13 cellular contexts compared by ENCODE assay signal in genomic region chr21:10521835-10522500, GRCh38. TPM values are rescaled to one million over a fixed set of nuclear protein-coding genes. Genes with fewer than 3 reads are reported as not detected.
"Had no signal": no experiment of that assay in that cellular context is flagged by ENCODE, and none has a peak within 500 bp of the region (broad histone marks: within the 10 kb centered on the region; RNA-seq: fewer than 3 reads in every experiment).

No MANE protein-coding gene starts in this region.

RNA-seq across cellular contexts. Expression of gene TPTE, which starts 0.6 kb away (rescaled TPM):
- total RNA-seq: activated naive CD8-positive, alpha-beta T cell treated with anti-CD3 and anti-CD28 coated beads for 36 hours; activated T-helper 17 cell treated with anti-CD3 and anti-CD28 coated beads, Interleukin-2, amount 50 U/mL, for 72 hours; cerebellum; epithelial cell of proximal tubule; fibroblast of lung; hepatocyte; kidney epithelial cell; left ventricle myocardium superior; omental fat pad; posterior vena cava; renal cortical epithelial cell; tibial nerve had no signal
- polyA plus RNA-seq: fibroblast of lung, hepatocyte, immature natural killer cell had no signal
